Comparison of ENCODE assay signal across 21 cellular contexts in the genomic region with DNA sequence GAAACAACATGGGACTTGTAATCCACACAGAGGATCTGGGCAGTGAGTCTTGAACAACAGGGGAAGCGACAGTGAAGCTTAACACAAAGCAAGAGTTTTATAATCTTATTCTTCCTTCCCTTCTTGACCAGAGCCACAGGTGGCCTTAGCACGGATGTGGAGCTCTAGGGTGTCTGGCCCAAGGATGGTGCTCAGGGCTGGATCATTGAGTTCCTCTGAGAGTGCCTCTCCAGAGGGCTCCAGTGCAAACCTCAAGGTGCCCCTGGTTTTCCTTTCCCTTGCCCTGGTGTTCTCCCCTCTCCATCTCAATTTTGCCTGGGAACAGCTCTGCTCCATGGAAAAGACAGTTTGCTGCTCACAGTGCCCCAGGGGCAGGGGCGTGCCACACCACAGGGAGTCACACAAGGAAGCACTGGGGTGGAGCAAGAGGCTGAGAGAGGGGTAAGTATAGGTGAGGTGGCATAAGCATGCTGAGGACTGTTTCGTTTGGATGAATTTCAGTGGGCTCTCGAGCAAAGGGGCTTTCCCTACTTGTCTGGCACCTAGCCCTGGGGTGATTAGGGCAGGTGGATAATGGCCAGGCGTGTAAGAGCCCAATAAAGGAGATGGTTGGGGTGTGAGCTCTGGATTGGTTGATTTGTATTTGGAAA.
A peak's percentile ranks its signal among the peaks of the same experiment; 100 is the strongest.
DNase-seq lines count a peak whose midpoint lies in the region; ATAC-seq and TF ChIP-seq lines count a peak whose summit lies in the region.
"Had no signal": no experiment of that assay in that cellular context is flagged by ENCODE, and none has a peak within 500 bp of the region (broad histone marks: within the 10 kb centered on the region; RNA-seq: fewer than 3 reads in every experiment).

No MANE protein-coding gene starts in this region.

- H3F3A ChIP-seq in neural progenitor cell (ENCODE audit: low read depth) = peaks cover 8% of the 10 kb centered on the region

- no peaks in the 10 kb centered on the region for H3K79me2 ChIP-seq in neural progenitor cell (ENCODE audit: low read depth)

- H3K4me3 ChIP-seq in epithelial cell of esophagus (ENCODE audit: low read length) (no peak overlapping the region), neural progenitor cell (no peak overlapping the region)

- no peaks in the 10 kb centered on the region for H3K27me3 ChIP-seq in neural progenitor cell

- DNase-seq in DMS79 treated with DMSO at 0.1 percent for 48 hours (lab: John Stamatoyannopoulos, UW) (peak; percentile 95), NCI-H2196 (lab: John Stamatoyannopoulos, UW; ENCODE audit: unreplicated experiment) (peak; percentile 22), epithelial cell of esophagus (ENCODE audit: low read depth) (peak; percentile 86), neural progenitor cell (ENCODE audit: low spot score) (peak; percentile 56), amygdala (lab: John Stamatoyannopoulos, UW) (no peak)
- DNase-seq in NK-92 treated with Interleukin-12 subunit alpha and Interleukin-12 subunit beta, amount 100 ng/mL, for 24 hours (lab: John Stamatoyannopoulos, UW) = no peak
- DNase-seq in central memory CD4-positive, alpha-beta T cell = no peak
- DNase-seq: activated CD4-positive, alpha-beta T cell treated with anti-CD3 and anti-CD28 coated beads for 1 hour; activated CD8-positive, alpha-beta memory T cell treated with anti-CD3 and anti-CD28 coated beads for 24 hours; CD4-positive, alpha-beta T cell; foreskin melanocyte; NCI-H1092 treated with DMSO at 0.1 percent for 48 hours; NCI-H82; retina; T1000 had no signal

- no peak overlapping the region for H3K4me2 ChIP-seq in neural progenitor cell

- H3K36me3 ChIP-seq in neural progenitor cell = no peaks in the 10 kb centered on the region

- H3K27me3 Mint-ChIP-seq in neural progenitor cell (ENCODE audit: insufficient read depth, low read depth) = no peaks in the 10 kb centered on the region
- H3K27me3 Mint-ChIP-seq: activated naive CD8-positive, alpha-beta T cell; brain; CD4-positive, alpha-beta T cell had no signal

- H4K20me1 ChIP-seq in neural progenitor cell (ENCODE audit: low read depth) = no peaks in the 10 kb centered on the region

- H3K4me3 Mint-ChIP-seq in neural progenitor cell = no peak overlapping the region
- H3K4me3 Mint-ChIP-seq: activated naive CD8-positive, alpha-beta T cell; activated T-helper 1 cell treated with anti-CD3 and anti-CD28 coated beads, Interleukin-12 subunit alpha, Interleukin-12 subunit beta, Interleukin-2, Interleukin-4 antibody, amounts not matched to agents 30 ng/mL and 10 ng/mL and 1 ng/mL, durations not matched to agents 14 hours and 24 hours and 36 hours; brain; CD4-positive, alpha-beta T cell had no signal

- peaks cover 13% of the 10 kb centered on the region for H3K4me1 ChIP-seq in neural progenitor cell

- TF ChIP-seq CTCF in epithelial cell of esophagus (IDR thresholded peaks at IDR 0.05; ENCODE audit: insufficient read depth, low read depth, low read length, missing control alignments) = no peak
- TF ChIP-seq CTCF in neural progenitor cell (IDR thresholded peaks at IDR 0.05) = no peak

- H3K27ac ChIP-seq in neural progenitor cell = no peak overlapping the region

- H3K4me1 Mint-ChIP-seq in neural progenitor cell = peaks cover 15% of the 10 kb centered on the region

- H3K27ac Mint-ChIP-seq in neural progenitor cell = no peak overlapping the region
- H3K27ac Mint-ChIP-seq: activated naive CD8-positive, alpha-beta T cell; activated T-helper 1 cell treated with anti-CD3 and anti-CD28 coated beads, Interleukin-12 subunit alpha, Interleukin-12 subunit beta, Interleukin-2, Interleukin-4 antibody, amounts not matched to agents 30 ng/mL and 10 ng/mL and 1 ng/mL, durations not matched to agents 14 hours and 24 hours and 36 hours; CD4-positive, alpha-beta T cell had no signal

- no peaks in the 10 kb centered on the region for H3K9me3 ChIP-seq in neural progenitor cell (ENCODE audit: low read depth)

- H3K9ac ChIP-seq in neural progenitor cell = no peak overlapping the region

- H3K36me3 Mint-ChIP-seq in neural progenitor cell = peaks cover 20% of the 10 kb centered on the region

- ATAC-seq in HG02938 (IDR thresholded peaks at IDR 0.05; ENCODE audit: unreplicated experiment) = no peak
- ATAC-seq: Panc1, SK-N-SH treated with all-trans-retinoic acid at 6 μM for 48 hours had no signal

- no peak overlapping the region for H2AFZ ChIP-seq in neural progenitor cell (replicated peaks)

- no peaks in the 10 kb centered on the region for H3K9me3 Mint-ChIP-seq in neural progenitor cell
- H3K9me3 Mint-ChIP-seq: activated T-helper 1 cell treated with anti-CD3 and anti-CD28 coated beads, Interleukin-12 subunit alpha, Interleukin-12 subunit beta, Interleukin-2, Interleukin-4 antibody, amounts not matched to agents 30 ng/mL and 10 ng/mL and 1 ng/mL, durations not matched to agents 14 hours and 24 hours and 36 hours; brain; CD4-positive, alpha-beta T cell had no signal

Comparison
In these comparisons a context has a peak if more than half of its experiments do, and no peak if none do; other contexts are left out.
1. DNase-seq: peak in DMS79 treated with DMSO at 0.1 percent for 48 hours (single experiment), NCI-H2196 (single experiment), epithelial cell of esophagus (single experiment) and neural progenitor cell (single experiment); none in amygdala (0 of 56), NK-92 treated with Interleukin-12 subunit alpha and Interleukin-12 subunit beta, amount 100 ng/mL, for 24 hours (single experiment) and central memory CD4-positive, alpha-beta T cell (single experiment).